32 cellular contexts compared by ENCODE assay signal in the genomic region with DNA sequence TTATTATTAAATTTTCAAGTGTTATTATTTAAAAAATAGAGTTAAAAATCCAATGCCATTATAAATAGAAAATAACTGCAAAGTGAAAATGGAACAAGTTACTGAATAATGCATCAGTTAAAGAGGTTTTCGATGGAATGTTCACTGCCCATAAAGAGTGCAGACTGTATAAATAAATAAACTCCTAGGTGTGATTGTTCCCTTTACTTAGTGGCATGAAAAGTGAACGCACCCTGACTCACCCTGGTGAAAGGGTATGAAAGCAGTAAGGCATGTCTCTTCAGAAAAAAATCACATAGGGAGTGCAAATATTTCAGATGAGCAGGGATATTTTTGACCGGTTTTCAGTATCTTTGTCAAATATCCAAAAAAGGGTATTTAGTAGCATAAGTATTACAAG.
"Had no signal": no experiment of that assay in that cellular context is flagged by ENCODE, and none has a peak within 500 bp of the region (broad histone marks: within the 10 kb centered on the region; RNA-seq: fewer than 3 reads in every experiment).

No MANE protein-coding gene starts in this region.

- H3K36me3 ChIP-seq: Peyer's patch, SJSA1 had no signal

- H3K27ac ChIP-seq: Peyer's patch, SJSA1 had no signal

- H3K9me3 ChIP-seq: Peyer's patch, SJSA1, SK-N-SH had no signal

- H3K4me2 ChIP-seq: SK-N-SH had no signal

- H3K9ac ChIP-seq: SK-N-SH had no signal

- H3K4me3 ChIP-seq: Peyer's patch, SJSA1 had no signal

- FAIRE-seq: TTC549 had no signal

- H3K27me3 ChIP-seq: Peyer's patch, SJSA1 had no signal

- H3K4me1 ChIP-seq: Peyer's patch, SJSA1 had no signal

- ATAC-seq: activated CD8-positive, alpha-beta T cell treated with anti-CD3 and anti-CD28 coated beads for 36 hours; activated T-cell treated with anti-CD3 and anti-CD28 coated beads, Interleukin-2, amount 50 U/mL, for 72 hours; activated T-helper 17 cell treated with anti-CD3 and anti-CD28 coated beads, Interleukin-2, amount 50 U/mL, for 72 hours had no signal

- DNase-seq: activated CD4-positive, alpha-beta T cell treated with anti-CD3 and anti-CD28 coated beads, Interleukin-2, amount 10 ng/mL, durations not matched to agents 24 days and 14 days; activated CD4-positive, alpha-beta T cell treated with anti-CD3 and anti-CD28 coated beads, Interleukin-2, amount 50 U/mL, for 4 hours; activated CD8-positive, alpha-beta T cell treated with anti-CD3 and anti-CD28 coated beads for 36 hours; activated effector memory CD4-positive, alpha-beta T cell treated with anti-CD3 and anti-CD28 coated beads, Interleukin-2, amount 50 U/mL, for 16 hours; activated naive CD4-positive, alpha-beta T cell; activated naive CD4-positive, alpha-beta T cell treated with anti-CD3 and anti-CD28 coated beads, Interleukin-2, amount 50 U/mL, for 16 hours; activated naive CD8-positive, alpha-beta T cell treated with anti-CD3 and anti-CD28 coated beads for 36 hours; activated T-cell treated with anti-CD3 and anti-CD28 coated beads, Interleukin-2, amount 50 U/mL, for 1 hour; activated T-cell treated with anti-CD3 and anti-CD28 coated beads, Interleukin-2, amount 50 U/mL, for 72 hours; amniotic stem cell; aorta; caudate nucleus; Kasumi-1; MM.1S; MV-4-11; NCI-H1092; NCI-H146; NCI-H187; NCI-H2029 treated with DMSO at 0.1 percent for 48 hours; NCI-H2107; NCI-H2171; NCI-H446; NCI-H510A treated with DMSO at 0.1 percent for 48 hours; NCI-H526 treated with DMSO at 0.1 percent for 48 hours; NCI-H774; Peyer's patch; RPMI8226; SHP77 treated with DMSO at 0.1 percent for 48 hours; SK-N-SH had no signal
